ENCODE assay signal across 23 cellular contexts in the genomic region with DNA sequence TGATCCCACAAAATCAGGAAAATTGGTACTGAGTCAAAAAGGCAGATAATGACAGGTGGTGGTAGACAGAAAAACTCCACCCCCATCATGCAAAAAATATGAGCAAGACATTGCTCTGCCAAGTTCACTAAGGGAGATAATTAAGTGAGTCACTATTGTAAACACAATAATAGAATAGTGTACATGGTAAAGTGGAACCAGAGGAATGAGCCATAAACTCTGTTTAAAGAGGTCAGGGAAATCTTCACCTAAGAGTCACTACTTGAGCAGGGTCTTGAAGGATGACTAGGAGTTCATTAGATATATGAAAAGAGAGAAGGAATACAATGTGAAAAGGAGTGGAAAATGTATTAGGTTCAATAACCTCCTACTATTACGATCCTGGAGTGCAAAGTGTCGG.
DNase-seq lines count a peak whose midpoint lies in the region; ATAC-seq and TF ChIP-seq lines count a peak whose summit lies in the region.
"Had no signal": no experiment of that assay in that cellular context is flagged by ENCODE, and none has a peak within 500 bp of the region (broad histone marks: within the 10 kb centered on the region; RNA-seq: fewer than 3 reads in every experiment).

No MANE protein-coding gene starts in this region.

- H3K27ac Mint-ChIP-seq in activated CD8-positive, alpha-beta memory T cell treated with anti-CD3 and anti-CD28 coated beads, Interleukin-2, amount 10 ng/mL, durations not matched to agents 7 days and 5 days: no peak overlapping the region
- H3K27ac Mint-ChIP-seq in stimulated activated naive CD8-positive, alpha-beta T cell treated with anti-CD3 and anti-CD28 coated beads, Interleukin-15, amount 100 ng/mL, for 72 hours: no peak overlapping the region
- no peak overlapping the region for H3K27ac Mint-ChIP-seq in mesothelial cell of epicardium
- H3K27ac Mint-ChIP-seq: activated CD8-positive, alpha-beta T cell treated with anti-CD3 and anti-CD28 coated beads, Interleukin-2, amount 10 ng/mL, durations not matched to agents 7 days and 5 days; nephron progenitor cell; stimulated activated effector memory CD8-positive, alpha-beta T cell treated with anti-CD3 and anti-CD28 coated beads, Interleukin-12 subunit alpha, Interleukin-12 subunit beta, amount 100 ng/mL, for 72 hours; T-helper 1 cell treated with Interleukin-12 subunit alpha and Interleukin-12 subunit beta and Interleukin-4 antibody, amounts not matched to agents 30 μg/mL and 1 μg/mL, for 36 hours; WTC11 had no signal

- H3K36me3 ChIP-seq in RWPE2 (ENCODE audit: low read depth): no peaks in the 10 kb centered on the region
- H3K36me3 ChIP-seq: spleen, transverse colon had no signal

- ATAC-seq in RWPE2 (ENCODE audit: low read depth): peak; percentile 87
- no peak for ATAC-seq in activated CD8-positive, alpha-beta memory T cell treated with anti-CD3 and anti-CD28 coated beads, Interleukin-2, amount 10 ng/mL, durations not matched to agents 7 days and 5 days
- no peak for ATAC-seq in stimulated activated naive CD8-positive, alpha-beta T cell treated with anti-CD3 and anti-CD28 coated beads, Interleukin-15, amount 100 ng/mL, for 72 hours
- ATAC-seq: activated CD8-positive, alpha-beta T cell treated with anti-CD3 and anti-CD28 coated beads, Interleukin-2, amount 10 ng/mL, durations not matched to agents 7 days and 5 days; esophagus mucosa; psoas muscle; stimulated activated effector memory CD8-positive, alpha-beta T cell treated with anti-CD3 and anti-CD28 coated beads, Interleukin-12 subunit alpha, Interleukin-12 subunit beta, amount 100 ng/mL, for 72 hours; WTC11 had no signal

- CTCF ChIA-PET in activated CD8-positive, alpha-beta memory T cell treated with anti-CD3 and anti-CD28 coated beads, Interleukin-2, amount 10 ng/mL, durations not matched to agents 7 days and 5 days (lab: Charles Lee): no interaction called here

- no peaks in the 10 kb centered on the region for H3K27me3 ChIP-seq in RWPE2 (ENCODE audit: insufficient read depth, poor library complexity, severe bottlenecking)
- H3K27me3 ChIP-seq: dorsolateral prefrontal cortex, spleen, transverse colon had no signal

- DNase-seq in NCI-H1105 treated with DMSO at 0.1 percent for 48 hours (lab: John Stamatoyannopoulos, UW): peak; percentile 32
- DNase-seq in NCI-H1105 (lab: John Stamatoyannopoulos, UW): no peak
- DNase-seq in HCEC 1CT: peak; percentile 92
- DNase-seq in RWPE2 (ENCODE audit: low spot score): no peak
- DNase-seq in iris pigment epithelial cell (ENCODE audit: low read depth): peak; percentile 7
- DNase-seq in activated CD8-positive, alpha-beta memory T cell treated with anti-CD3 and anti-CD28 coated beads, Interleukin-2, amount 10 ng/mL, durations not matched to agents 7 days and 5 days: no peak
- DNase-seq in stimulated activated naive CD8-positive, alpha-beta T cell treated with anti-CD3 and anti-CD28 coated beads, Interleukin-15, amount 100 ng/mL, for 72 hours: no peak
- DNase-seq in mesothelial cell of epicardium (ENCODE audit: low spot score in 2 of 2, unreplicated experiment in 2 of 2): no peak
- DNase-seq: 8988T; activated CD8-positive, alpha-beta T cell treated with anti-CD3 and anti-CD28 coated beads, Interleukin-2, amount 10 ng/mL, durations not matched to agents 7 days and 5 days; C1 segment of cervical spinal cord; dorsolateral prefrontal cortex; mesendoderm; NCI-H1930; nephron progenitor cell; psoas muscle; SHP77; spleen; transverse colon had no signal

- peaks cover 37% of the 10 kb centered on the region for H3K4me1 ChIP-seq in RWPE2 (ENCODE audit: insufficient read depth, poor library complexity, severe bottlenecking)
- H3K4me1 ChIP-seq: psoas muscle, spleen, transverse colon had no signal

- peak overlapping the region; percentile 2 for H3K27ac ChIP-seq in RWPE2 (ENCODE audit: poor library complexity, severe bottlenecking)
- H3K27ac ChIP-seq: dorsolateral prefrontal cortex, psoas muscle, spleen, transverse colon had no signal

- H3K4me3 Mint-ChIP-seq in activated CD8-positive, alpha-beta memory T cell treated with anti-CD3 and anti-CD28 coated beads, Interleukin-2, amount 10 ng/mL, durations not matched to agents 7 days and 5 days: no peak overlapping the region
- H3K4me3 Mint-ChIP-seq in stimulated activated naive CD8-positive, alpha-beta T cell treated with anti-CD3 and anti-CD28 coated beads, Interleukin-15, amount 100 ng/mL, for 72 hours: no peak overlapping the region
- H3K4me3 Mint-ChIP-seq in mesothelial cell of epicardium: no peak overlapping the region
- H3K4me3 Mint-ChIP-seq: activated CD8-positive, alpha-beta T cell treated with anti-CD3 and anti-CD28 coated beads, Interleukin-2, amount 10 ng/mL, durations not matched to agents 7 days and 5 days; nephron progenitor cell; stimulated activated effector memory CD8-positive, alpha-beta T cell treated with anti-CD3 and anti-CD28 coated beads, Interleukin-12 subunit alpha, Interleukin-12 subunit beta, amount 100 ng/mL, for 72 hours; T-helper 1 cell treated with Interleukin-12 subunit alpha and Interleukin-12 subunit beta and Interleukin-4 antibody, amounts not matched to agents 30 μg/mL and 1 μg/mL, for 36 hours; WTC11 had no signal

- no peaks in the 10 kb centered on the region for H3K36me3 Mint-ChIP-seq in activated CD8-positive, alpha-beta memory T cell treated with anti-CD3 and anti-CD28 coated beads, Interleukin-2, amount 10 ng/mL, durations not matched to agents 7 days and 5 days
- H3K36me3 Mint-ChIP-seq in mesothelial cell of epicardium: no peaks in the 10 kb centered on the region
- H3K36me3 Mint-ChIP-seq: stimulated activated effector memory CD8-positive, alpha-beta T cell treated with anti-CD3 and anti-CD28 coated beads, Interleukin-12 subunit alpha, Interleukin-12 subunit beta, amount 100 ng/mL, for 72 hours had no signal

- no peak overlapping the region for H3K4me3 ChIP-seq in RWPE2 (ENCODE audit: severe bottlenecking)
- H3K4me3 ChIP-seq: dorsolateral prefrontal cortex, psoas muscle, spleen, transverse colon had no signal

- no peaks in the 10 kb centered on the region for H3K4me1 Mint-ChIP-seq in activated CD8-positive, alpha-beta memory T cell treated with anti-CD3 and anti-CD28 coated beads, Interleukin-2, amount 10 ng/mL, durations not matched to agents 7 days and 5 days
- no peaks in the 10 kb centered on the region for H3K4me1 Mint-ChIP-seq in stimulated activated naive CD8-positive, alpha-beta T cell treated with anti-CD3 and anti-CD28 coated beads, Interleukin-15, amount 100 ng/mL, for 72 hours
- H3K4me1 Mint-ChIP-seq in mesothelial cell of epicardium: no peaks in the 10 kb centered on the region
- H3K4me1 Mint-ChIP-seq: nephron progenitor cell; stimulated activated effector memory CD8-positive, alpha-beta T cell treated with anti-CD3 and anti-CD28 coated beads, Interleukin-12 subunit alpha, Interleukin-12 subunit beta, amount 100 ng/mL, for 72 hours had no signal

- H3K9me3 ChIP-seq in RWPE2 (ENCODE audit: severe bottlenecking): no peaks in the 10 kb centered on the region
- H3K9me3 ChIP-seq: psoas muscle, spleen had no signal

- TF ChIP-seq CTCF in RWPE2 (IDR thresholded peaks at IDR 0.05; ENCODE audit: poor library complexity, severe bottlenecking) (no peak), mesothelial cell of epicardium (IDR thresholded peaks at IDR 0.05; ENCODE audit: unreplicated experiment) (no peak)

- H3K9me3 Mint-ChIP-seq in activated CD8-positive, alpha-beta memory T cell treated with anti-CD3 and anti-CD28 coated beads, Interleukin-2, amount 10 ng/mL, durations not matched to agents 7 days and 5 days (ENCODE audit: low read depth): peaks cover 2% of the 10 kb centered on the region
- H3K9me3 Mint-ChIP-seq in stimulated activated naive CD8-positive, alpha-beta T cell treated with anti-CD3 and anti-CD28 coated beads, Interleukin-15, amount 100 ng/mL, for 72 hours: peaks cover 3% of the 10 kb centered on the region in 2 donors
- H3K9me3 Mint-ChIP-seq in mesothelial cell of epicardium: peaks cover 2% of the 10 kb centered on the region
- H3K9me3 Mint-ChIP-seq: nephron progenitor cell had no signal

- peaks cover 6% of the 10 kb centered on the region for H3K27me3 Mint-ChIP-seq in activated CD8-positive, alpha-beta memory T cell treated with anti-CD3 and anti-CD28 coated beads, Interleukin-2, amount 10 ng/mL, durations not matched to agents 7 days and 5 days
- no peaks in the 10 kb centered on the region for H3K27me3 Mint-ChIP-seq in stimulated activated naive CD8-positive, alpha-beta T cell treated with anti-CD3 and anti-CD28 coated beads, Interleukin-15, amount 100 ng/mL, for 72 hours
- no peaks in the 10 kb centered on the region for H3K27me3 Mint-ChIP-seq in mesothelial cell of epicardium (ENCODE audit: low read depth)

Comparison
In these comparisons a context has a peak if more than half of its experiments do, and no peak if none do; other contexts are left out.
1. DNase-seq: peak in NCI-H1105 treated with DMSO at 0.1 percent for 48 hours (single experiment), HCEC 1CT (single experiment) and iris pigment epithelial cell (single experiment); none in NCI-H1105 (single experiment), RWPE2 (single experiment), activated CD8-positive, alpha-beta memory T cell treated with anti-CD3 and anti-CD28 coated beads, Interleukin-2, amount 10 ng/mL, durations not matched to agents 7 days and 5 days (single experiment), stimulated activated naive CD8-positive, alpha-beta T cell treated with anti-CD3 and anti-CD28 coated beads, Interleukin-15, amount 100 ng/mL, for 72 hours (0 of 2) and mesothelial cell of epicardium (0 of 2).